In the genomic region with DNA sequence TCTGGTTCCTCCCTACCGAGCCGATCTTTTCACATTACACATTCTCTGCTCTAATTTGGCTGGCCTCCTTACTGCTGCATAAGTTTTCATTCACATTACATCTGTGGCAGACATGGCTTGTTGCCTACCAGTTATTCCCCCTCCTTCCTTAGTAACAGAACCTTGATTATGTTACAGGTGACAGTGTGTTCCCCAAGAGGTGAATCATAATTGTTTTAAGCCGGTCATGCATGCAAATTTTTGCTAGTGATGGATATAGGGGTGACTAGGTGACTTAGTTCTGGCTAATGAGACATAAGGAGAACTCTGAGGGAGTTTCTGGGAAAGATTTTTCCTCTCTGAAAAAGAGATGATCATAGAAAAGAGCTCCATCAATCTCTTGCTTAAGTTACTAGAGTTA, we compare ENCODE assay signal across 29 cellular contexts.
"Had no signal": no experiment of that assay in that cellular context is flagged by ENCODE, and none has a peak within 500 bp of the region (broad histone marks: within the 10 kb centered on the region; RNA-seq: fewer than 3 reads in every experiment).

No MANE protein-coding gene starts in this region.

- ATAC-seq: activated CD8-positive, alpha-beta T cell treated with anti-CD3 and anti-CD28 coated beads for 36 hours; activated T-cell treated with anti-CD3 and anti-CD28 coated beads, Interleukin-2, amount 50 U/mL, for 72 hours; body of pancreas; T-helper 17 cell had no signal

- H3K4me3 Mint-ChIP-seq: activated B cell treated with CpG ODN at 0.5 μM for 24 hours; activated CD4-positive, alpha-beta T cell treated with anti-CD3 and anti-CD28 coated beads, Interleukin-2, amount 10 ng/mL, durations not matched to agents 7 days and 5 days; activated CD8-positive, alpha-beta T cell treated with anti-CD3 and anti-CD28 coated beads for 36 hours; activated naive CD8-positive, alpha-beta T cell treated with anti-CD3 and anti-CD28 coated beads, Interleukin-2, amount 10 ng/mL, durations not matched to agents 7 days and 5 days; activated T-cell treated with anti-CD3 and anti-CD28 coated beads, Interleukin-2, amount 50 U/mL, for 72 hours; T-helper 17 cell had no signal

- H3K4me3 ChIP-seq: adrenal gland, body of pancreas, Peyer's patch, SJSA1 had no signal

- H3K4me1 ChIP-seq: adrenal gland, body of pancreas, Peyer's patch, SJSA1 had no signal

- H3K27ac Mint-ChIP-seq: activated B cell treated with CpG ODN at 0.5 μM for 24 hours; activated CD4-positive, alpha-beta T cell treated with anti-CD3 and anti-CD28 coated beads, Interleukin-2, amount 10 ng/mL, durations not matched to agents 7 days and 5 days; activated CD8-positive, alpha-beta T cell treated with anti-CD3 and anti-CD28 coated beads for 36 hours; activated naive CD8-positive, alpha-beta T cell treated with anti-CD3 and anti-CD28 coated beads, Interleukin-2, amount 10 ng/mL, durations not matched to agents 7 days and 5 days; activated T-cell treated with anti-CD3 and anti-CD28 coated beads, Interleukin-2, amount 50 U/mL, for 72 hours; T-helper 17 cell had no signal

- H3K9me3 ChIP-seq: adrenal gland, body of pancreas, Peyer's patch, SJSA1 had no signal

- H3K27me3 Mint-ChIP-seq: activated B cell treated with CpG ODN at 0.5 μM for 24 hours; activated CD4-positive, alpha-beta T cell treated with anti-CD3 and anti-CD28 coated beads, Interleukin-2, amount 10 ng/mL, durations not matched to agents 7 days and 5 days; activated CD8-positive, alpha-beta T cell treated with anti-CD3 and anti-CD28 coated beads for 36 hours; T-helper 17 cell had no signal

- H3K36me3 Mint-ChIP-seq: activated naive CD8-positive, alpha-beta T cell treated with anti-CD3 and anti-CD28 coated beads, Interleukin-2, amount 10 ng/mL, durations not matched to agents 7 days and 5 days had no signal

- H3K4me1 Mint-ChIP-seq: activated B cell treated with CpG ODN at 0.5 μM for 24 hours; activated naive CD8-positive, alpha-beta T cell treated with anti-CD3 and anti-CD28 coated beads, Interleukin-2, amount 10 ng/mL, durations not matched to agents 7 days and 5 days had no signal

- H3K27ac ChIP-seq: adrenal gland, body of pancreas, Peyer's patch, SJSA1 had no signal

- H3K36me3 ChIP-seq: adrenal gland, Peyer's patch, SJSA1 had no signal

- H3K27me3 ChIP-seq: body of pancreas, Peyer's patch, SJSA1 had no signal

- H3K9me3 Mint-ChIP-seq: activated B cell treated with CpG ODN at 0.5 μM for 24 hours; activated CD4-positive, alpha-beta T cell treated with anti-CD3 and anti-CD28 coated beads, Interleukin-2, amount 10 ng/mL, durations not matched to agents 7 days and 5 days; activated CD8-positive, alpha-beta T cell treated with anti-CD3 and anti-CD28 coated beads for 36 hours; activated naive CD8-positive, alpha-beta T cell treated with anti-CD3 and anti-CD28 coated beads, Interleukin-2, amount 10 ng/mL, durations not matched to agents 7 days and 5 days; activated T-cell treated with anti-CD3 and anti-CD28 coated beads, Interleukin-2, amount 50 U/mL, for 72 hours had no signal

- DNase-seq: activated B cell treated with CpG ODN at 0.5 μM for 24 hours; activated CD4-positive, alpha-beta T cell treated with anti-CD3 and anti-CD28 coated beads for 1 hour; activated CD4-positive, alpha-beta T cell treated with anti-CD3 and anti-CD28 coated beads, Interleukin-2, amount 10 ng/mL, durations not matched to agents 7 days and 5 days; activated CD8-positive, alpha-beta memory T cell treated with anti-CD3 and anti-CD28 coated beads, Interleukin-2, amount 50 U/mL, for 4 hours; activated CD8-positive, alpha-beta T cell treated with anti-CD3 and anti-CD28 coated beads for 36 hours; activated naive CD4-positive, alpha-beta T cell treated with anti-CD3 and anti-CD28 coated beads, Interleukin-2, amount 50 U/mL, for 16 hours; activated naive CD8-positive, alpha-beta T cell treated with anti-CD3 and anti-CD28 coated beads, Interleukin-2, amount 10 ng/mL, durations not matched to agents 7 days and 5 days; activated T-cell treated with anti-CD3 and anti-CD28 coated beads, Interleukin-2, amount 50 U/mL, for 72 hours; adrenal gland; anterior cingulate cortex; body of pancreas; central memory CD4-positive, alpha-beta T cell; Kasumi-1; KBM-7; MV-4-11; NCI-H1092 treated with DMSO at 0.1 percent for 48 hours; NCI-H1436; NCI-H1694 treated with DMSO at 0.1 percent for 48 hours; NCI-H2029 treated with DMSO at 0.1 percent for 48 hours; NCI-H345; NCI-H510A treated with DMSO at 0.1 percent for 48 hours; NCI-H69; NK-92 treated with Interleukin-12 subunit alpha and Interleukin-12 subunit beta, amount 100 ng/mL, for 24 hours; OCI-M1; Peyer's patch; SHP77; T-helper 17 cell; T-helper 9 cell had no signal
